In the genomic region with DNA sequence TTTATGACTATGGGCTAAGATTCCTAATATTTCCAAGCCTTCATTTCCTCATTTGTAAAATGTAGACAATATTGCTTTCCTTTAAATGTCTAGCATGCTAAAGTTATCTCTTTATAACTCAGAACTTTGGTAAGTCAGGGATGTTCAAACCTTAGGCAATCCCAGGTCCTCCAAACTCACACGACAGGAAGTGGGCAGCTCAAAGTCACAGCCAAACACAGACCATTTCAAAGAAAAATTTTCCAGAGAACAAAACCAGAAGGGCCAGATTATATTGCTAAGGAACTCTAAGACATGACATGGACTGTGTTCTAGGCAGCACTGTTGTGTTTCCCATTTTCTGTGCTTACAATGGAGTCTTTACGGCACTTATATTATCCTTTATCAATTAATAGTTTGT, we compare ENCODE assay signal across 12 cellular contexts.
"Had no signal": no experiment of that assay in that cellular context is flagged by ENCODE, and none has a peak within 500 bp of the region (broad histone marks: within the 10 kb centered on the region; RNA-seq: fewer than 3 reads in every experiment).

No MANE protein-coding gene starts in this region.

- DNase-seq: activated CD4-positive, alpha-beta T cell treated with anti-CD3 and anti-CD28 coated beads, Interleukin-2, amount 50 U/mL, for 48 hours; activated naive CD4-positive, alpha-beta T cell treated with anti-CD3 and anti-CD28 coated beads for 36 hours; activated T-cell treated with anti-CD3 and anti-CD28 coated beads, Interleukin-2, amount 50 U/mL, for 1 hour; glutamatergic neuron; pancreas; stimulated activated CD4-positive, alpha-beta T cell treated with anti-CD3 and anti-CD28 coated beads, Interleukin-2, amount 100 ng/mL, for 48 hours; T-cell; T1000 had no signal

- H3K4me1 ChIP-seq: pancreas had no signal

- ATAC-seq: esophagus mucosa; stimulated activated memory B cell treated with anti-CD40 and anti-IgM and Interleukin-4, amounts not matched to agents 10 μg/mL and 1 μg/mL and 100 μg/mL, for 72 hours; T-cell had no signal

- H3K9me3 ChIP-seq: pancreas had no signal

- H3K27ac ChIP-seq: pancreas, VCaP had no signal

- FAIRE-seq: astrocyte had no signal

- H3K36me3 ChIP-seq: pancreas had no signal

- H3K27me3 ChIP-seq: pancreas had no signal

- H3K4me3 ChIP-seq: pancreas had no signal
